31 cellular contexts compared by ENCODE assay signal in the genomic region with DNA sequence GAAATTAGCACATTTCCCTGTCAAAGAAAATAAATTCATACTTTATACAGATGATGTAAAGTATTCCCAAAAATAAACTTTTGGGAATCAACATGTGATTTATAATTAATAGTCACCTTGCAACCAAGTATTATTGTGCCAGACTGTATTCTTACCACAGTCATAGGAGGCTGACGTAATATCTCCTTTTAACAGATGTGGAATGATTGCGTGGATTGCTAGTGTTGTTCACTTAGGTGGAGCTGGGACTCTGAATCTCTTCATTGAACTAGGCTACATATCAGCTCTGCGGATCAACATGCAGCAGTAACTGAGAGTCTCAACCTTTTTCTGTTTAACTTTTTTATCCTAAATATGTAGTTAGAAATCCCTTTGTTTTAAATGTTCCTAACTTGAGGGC.
"Had no signal": no experiment of that assay in that cellular context is flagged by ENCODE, and none has a peak within 500 bp of the region (broad histone marks: within the 10 kb centered on the region; RNA-seq: fewer than 3 reads in every experiment).

No MANE protein-coding gene starts in this region.

- H3K9me3 ChIP-seq: MG63, Peyer's patch, SJCRH30, SK-N-SH had no signal

- H3K27me3 ChIP-seq: brain microvascular endothelial cell, MG63, Peyer's patch, SJCRH30 had no signal

- H3K27ac ChIP-seq: brain microvascular endothelial cell, KMS-11, Peyer's patch, RWPE1, SJCRH30, VCaP had no signal

- ATAC-seq: activated naive CD4-positive, alpha-beta T cell treated with anti-CD3 and anti-CD28 coated beads, Interleukin-2, amount 50 U/mL, for 72 hours; activated naive CD8-positive, alpha-beta T cell treated with anti-CD3 and anti-CD28 coated beads, Interleukin-2, amount 50 U/mL, for 24 hours; activated T-cell treated with anti-CD3 and anti-CD28 coated beads, Interleukin-2, amount 50 U/mL, for 4 hours had no signal

- H3K4me1 ChIP-seq: Peyer's patch had no signal

- H3K36me3 ChIP-seq: brain microvascular endothelial cell, MG63, SJCRH30 had no signal

- FAIRE-seq: astrocyte had no signal

- H3K9ac ChIP-seq: KMS-11, SK-N-SH had no signal

- DNase-seq: activated CD4-positive, alpha-beta memory T cell treated with anti-CD3 and anti-CD28 coated beads for 36 hours; activated CD4-positive, alpha-beta T cell treated with anti-CD3 and anti-CD28 coated beads, Interleukin-2, amount 10 ng/mL, durations not matched to agents 7 days and 5 days; activated CD4-positive, CD25-positive, alpha-beta regulatory T cell; activated CD8-positive, alpha-beta memory T cell treated with anti-CD3 and anti-CD28 coated beads for 24 hours; activated effector memory CD4-positive, alpha-beta T cell treated with anti-CD3 and anti-CD28 coated beads, Interleukin-2, amount 50 U/mL, for 16 hours; activated naive CD4-positive, alpha-beta T cell treated with Interleukin-2 at 50 U/mL for 16 hours; activated naive CD8-positive, alpha-beta T cell treated with anti-CD3 and anti-CD28 coated beads, Interleukin-2, amount 50 U/mL, for 24 hours; activated T-cell treated with anti-CD3 and anti-CD28 coated beads, Interleukin-2, amount 50 U/mL, for 4 hours; amygdala; brain microvascular endothelial cell; cerebellar nuclear complex; MG63; NCI-H1048; NCI-H1930; NCI-H2107; NCI-H2171 treated with DMSO at 0.1 percent for 48 hours; NCI-H345; NCI-H510A; NCI-H526 treated with DMSO at 0.1 percent for 48 hours; NK-92 treated with Interleukin-12 subunit alpha and Interleukin-12 subunit beta, amount 100 ng/mL, for 24 hours; OCI-M1; Peyer's patch; Right ventricle myocardium superior; SJCRH30; SK-N-SH; T-helper 1 cell had no signal

- H3K4me3 ChIP-seq: MG63, Peyer's patch, SJCRH30 had no signal

- H3K4me2 ChIP-seq: KMS-11, SK-N-SH had no signal
